ENCODE assay signal across 33 cellular contexts in genomic region chr6:162852192-162852591, GRCh38.
"Had no signal": no experiment of that assay in that cellular context is flagged by ENCODE, and none has a peak within 500 bp of the region (broad histone marks: within the 10 kb centered on the region; RNA-seq: fewer than 3 reads in every experiment).

No MANE protein-coding gene starts in this region.

- H3K36me3 ChIP-seq: adrenal gland, ascending aorta, esophagus muscularis mucosa, gastrocnemius medialis, WERI-Rb-1 had no signal

- H3K36me3 Mint-ChIP-seq: activated naive CD4-positive, alpha-beta T cell treated with anti-CD3 and anti-CD28 coated beads, Interleukin-2, amount 50 U/mL, for 24 hours; activated naive CD8-positive, alpha-beta T cell treated with anti-CD3 and anti-CD28 coated beads for 36 hours; brain had no signal

- H3K4me3 ChIP-seq: adrenal gland, ascending aorta, coronary artery, esophagus muscularis mucosa, gastrocnemius medialis had no signal

- H3K4me1 ChIP-seq: ascending aorta had no signal

- FAIRE-seq: bronchial epithelial cell had no signal

- DNase-seq: activated B cell treated with CpG ODN at 0.5 μM for 24 hours; activated CD4-positive, alpha-beta T cell treated with anti-CD3 and anti-CD28 coated beads for 48 hours; activated CD4-positive, alpha-beta T cell treated with anti-CD3 and anti-CD28 coated beads, Interleukin-2, amount 50 U/mL, for 1 hour; activated CD4-positive, alpha-beta T cell treated with anti-CD3 and anti-CD28 coated beads, Interleukin-2, amount 50 U/mL, for 48 hours; activated CD8-positive, alpha-beta memory T cell treated with anti-CD3 and anti-CD28 coated beads for 24 hours; activated CD8-positive, alpha-beta T cell treated with anti-CD3 and anti-CD28 coated beads for 36 hours; activated effector memory CD4-positive, alpha-beta T cell treated with anti-CD3 and anti-CD28 coated beads, Interleukin-2, amount 50 U/mL, for 16 hours; activated naive CD4-positive, alpha-beta T cell treated with anti-CD3 and anti-CD28 coated beads for 36 hours; activated naive CD8-positive, alpha-beta T cell treated with anti-CD3 and anti-CD28 coated beads for 36 hours; activated naive CD8-positive, alpha-beta T cell treated with anti-CD3 and anti-CD28 coated beads, Interleukin-2, amount 50 U/mL, for 24 hours; activated T-cell treated with anti-CD3 and anti-CD28 coated beads, Interleukin-2, amount 50 U/mL, for 4 hours; adrenal gland; effector CD4-positive, alpha-beta T cell; effector memory CD8-positive, alpha-beta T cell; erythroblast; foreskin keratinocyte; gastrocnemius medialis; glutamatergic neuron; SW 1271; T-helper 1 cell; T-helper 17 cell; T1000; WERI-Rb-1 had no signal

- H3K27ac ChIP-seq: adrenal gland, ascending aorta, coronary artery, esophagus muscularis mucosa, foreskin keratinocyte, gastrocnemius medialis had no signal

- H3K4me3 Mint-ChIP-seq: activated B cell treated with CpG ODN at 0.5 μM for 24 hours; activated CD8-positive, alpha-beta T cell treated with anti-CD3 and anti-CD28 coated beads for 36 hours; activated naive CD4-positive, alpha-beta T cell treated with anti-CD3 and anti-CD28 coated beads for 36 hours; activated naive CD4-positive, alpha-beta T cell treated with anti-CD3 and anti-CD28 coated beads, Interleukin-2, amount 50 U/mL, for 24 hours; activated naive CD8-positive, alpha-beta T cell treated with anti-CD3 and anti-CD28 coated beads for 36 hours; activated naive CD8-positive, alpha-beta T cell treated with anti-CD3 and anti-CD28 coated beads, Interleukin-2, amount 50 U/mL, for 24 hours; activated T-cell treated with anti-CD3 and anti-CD28 coated beads, Interleukin-2, amount 50 U/mL, for 4 hours; activated T-helper 17 cell treated with anti-CD3 and anti-CD28 coated beads, Interleukin-2, amount 50 U/mL, for 72 hours; central memory CD8-positive, alpha-beta T cell; dendritic cell treated with granulocyte-macrophage colony-stimulating factor and Interleukin-4, amounts not matched to agents 40 ng/mL and 50 ng/mL, for 4 days; effector memory CD8-positive, alpha-beta T cell; T-helper 17 cell; T-helper 2 cell treated with Interferon-gamma antibody and Interleukin-4, amounts not matched to agents 5 μg/mL and 100 μg/mL, for 36 hours had no signal

- H3K9me3 ChIP-seq: adrenal gland, ascending aorta, esophagus muscularis mucosa, gastrocnemius medialis had no signal

- H3K4me1 Mint-ChIP-seq: activated B cell treated with CpG ODN at 0.5 μM for 24 hours; activated naive CD4-positive, alpha-beta T cell treated with anti-CD3 and anti-CD28 coated beads, Interleukin-2, amount 50 U/mL, for 24 hours; activated naive CD8-positive, alpha-beta T cell treated with anti-CD3 and anti-CD28 coated beads for 36 hours; activated naive CD8-positive, alpha-beta T cell treated with anti-CD3 and anti-CD28 coated beads, Interleukin-2, amount 50 U/mL, for 24 hours; activated T-helper 17 cell treated with anti-CD3 and anti-CD28 coated beads, Interleukin-2, amount 50 U/mL, for 72 hours; central memory CD8-positive, alpha-beta T cell; T-helper 17 cell had no signal

- H3K9me3 Mint-ChIP-seq: activated B cell treated with CpG ODN at 0.5 μM for 24 hours; activated CD8-positive, alpha-beta T cell treated with anti-CD3 and anti-CD28 coated beads for 36 hours; activated naive CD4-positive, alpha-beta T cell treated with anti-CD3 and anti-CD28 coated beads for 36 hours; activated naive CD4-positive, alpha-beta T cell treated with anti-CD3 and anti-CD28 coated beads, Interleukin-2, amount 50 U/mL, for 24 hours; activated naive CD8-positive, alpha-beta T cell treated with anti-CD3 and anti-CD28 coated beads for 36 hours; activated naive CD8-positive, alpha-beta T cell treated with anti-CD3 and anti-CD28 coated beads, Interleukin-2, amount 50 U/mL, for 24 hours; activated T-cell treated with anti-CD3 and anti-CD28 coated beads, Interleukin-2, amount 50 U/mL, for 4 hours; activated T-helper 17 cell treated with anti-CD3 and anti-CD28 coated beads, Interleukin-2, amount 50 U/mL, for 72 hours; brain; central memory CD8-positive, alpha-beta T cell; dendritic cell treated with granulocyte-macrophage colony-stimulating factor and Interleukin-4, amounts not matched to agents 40 ng/mL and 50 ng/mL, for 4 days; T-helper 2 cell treated with Interferon-gamma antibody and Interleukin-4, amounts not matched to agents 5 μg/mL and 100 μg/mL, for 36 hours had no signal

- H3K27me3 ChIP-seq: adrenal gland, ascending aorta, esophagus muscularis mucosa, foreskin keratinocyte, gastrocnemius medialis had no signal

- H3K27ac Mint-ChIP-seq: activated B cell treated with CpG ODN at 0.5 μM for 24 hours; activated CD8-positive, alpha-beta T cell treated with anti-CD3 and anti-CD28 coated beads for 36 hours; activated naive CD4-positive, alpha-beta T cell treated with anti-CD3 and anti-CD28 coated beads for 36 hours; activated naive CD4-positive, alpha-beta T cell treated with anti-CD3 and anti-CD28 coated beads, Interleukin-2, amount 50 U/mL, for 24 hours; activated naive CD8-positive, alpha-beta T cell treated with anti-CD3 and anti-CD28 coated beads for 36 hours; activated naive CD8-positive, alpha-beta T cell treated with anti-CD3 and anti-CD28 coated beads, Interleukin-2, amount 50 U/mL, for 24 hours; activated T-helper 17 cell treated with anti-CD3 and anti-CD28 coated beads, Interleukin-2, amount 50 U/mL, for 72 hours; dendritic cell treated with granulocyte-macrophage colony-stimulating factor and Interleukin-4, amounts not matched to agents 40 ng/mL and 50 ng/mL, for 4 days; effector memory CD8-positive, alpha-beta T cell; T-helper 17 cell; T-helper 2 cell treated with Interferon-gamma antibody and Interleukin-4, amounts not matched to agents 5 μg/mL and 100 μg/mL, for 36 hours had no signal

- H3K27me3 Mint-ChIP-seq: activated B cell treated with CpG ODN at 0.5 μM for 24 hours; activated CD8-positive, alpha-beta T cell treated with anti-CD3 and anti-CD28 coated beads for 36 hours; activated naive CD8-positive, alpha-beta T cell treated with anti-CD3 and anti-CD28 coated beads for 36 hours; activated naive CD8-positive, alpha-beta T cell treated with anti-CD3 and anti-CD28 coated beads, Interleukin-2, amount 50 U/mL, for 24 hours; activated T-helper 17 cell treated with anti-CD3 and anti-CD28 coated beads, Interleukin-2, amount 50 U/mL, for 72 hours; brain; central memory CD8-positive, alpha-beta T cell; dendritic cell treated with granulocyte-macrophage colony-stimulating factor and Interleukin-4, amounts not matched to agents 40 ng/mL and 50 ng/mL, for 4 days; effector memory CD8-positive, alpha-beta T cell had no signal
